ENCODE assay signal across 8 cellular contexts in genomic region chr5:86008704-86009103, GRCh38.
"Had no signal": no experiment of that assay in that cellular context is flagged by ENCODE, and none has a peak within 500 bp of the region (broad histone marks: within the 10 kb centered on the region; RNA-seq: fewer than 3 reads in every experiment).

No MANE protein-coding gene starts in this region.

- DNase-seq: IMR-90, KBM-7, KG1 had no signal

- FAIRE-seq: HepG2, HTR-8/SVneo, K562 had no signal

- ATAC-seq: HepG2, K562 had no signal

- H3K27me3 Mint-ChIP-seq: IgD-negative memory B cell had no signal

- H3K4me1 Mint-ChIP-seq: IgD-negative memory B cell had no signal

- H3K4me3 ChIP-seq: K562 had no signal

- H3K27ac Mint-ChIP-seq: IgD-negative memory B cell had no signal

- H3K36me3 Mint-ChIP-seq: IgD-negative memory B cell had no signal

- H3K27ac ChIP-seq: HL-60 had no signal

- H3K4me3 Mint-ChIP-seq: IgD-negative memory B cell had no signal
